8 cellular contexts compared by ENCODE assay signal in the genomic region with DNA sequence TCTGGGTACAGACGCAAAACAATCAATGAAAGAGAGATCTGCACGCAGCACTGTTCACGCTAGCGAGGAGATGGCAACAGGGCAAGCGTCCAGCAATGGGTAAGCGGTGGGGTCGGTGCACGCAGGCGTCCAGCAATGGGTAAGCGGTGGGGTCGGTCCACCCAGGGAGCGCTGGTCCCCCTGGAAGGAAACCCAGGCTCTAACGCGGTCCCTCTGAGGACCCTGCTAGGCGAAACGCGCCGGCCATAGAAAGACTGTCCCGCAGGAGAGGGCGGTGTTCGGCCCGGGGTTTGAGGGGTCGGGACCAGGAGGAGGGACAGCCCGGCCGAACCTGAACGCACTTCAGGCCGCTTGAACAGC. TPM values are rescaled to one million over a fixed set of nuclear protein-coding genes. Genes with fewer than 3 reads are reported as not detected.
DNase-seq lines count a peak whose midpoint lies in the region; ATAC-seq and TF ChIP-seq lines count a peak whose summit lies in the region.

No MANE protein-coding gene starts in this region.

- H3K4me2 ChIP-seq in neural progenitor cell, result peak overlapping the region; percentile 83

- H3K4me1 Mint-ChIP-seq in neural progenitor cell, result peaks cover 11% of the 10 kb centered on the region

- H3K9me3 ChIP-seq in RWPE2 (ENCODE audit: severe bottlenecking) (no peaks in the 10 kb centered on the region), neural progenitor cell (ENCODE audit: low read depth) (no peaks in the 10 kb centered on the region)

- DNase-seq in NCI-H146 (lab: John Stamatoyannopoulos, UW), result peak; percentile 51
- DNase-seq in NCI-H146 treated with DMSO at 0.1 percent for 48 hours (lab: John Stamatoyannopoulos, UW; ENCODE audit: unreplicated experiment), result no peak
- no peak for DNase-seq in RWPE2 (ENCODE audit: low spot score)
- DNase-seq in epithelial cell of proximal tubule (ENCODE audit: low read depth), result no peak
- peak; percentile 60 for DNase-seq in neural progenitor cell (ENCODE audit: low spot score)
- DNase-seq in NCI-H2107 treated with DMSO at 0.1 percent for 48 hours (lab: John Stamatoyannopoulos, UW; ENCODE audit: unreplicated experiment), result no peak
- DNase-seq in NCI-H1436 (lab: John Stamatoyannopoulos, UW), result no peak

- peak overlapping the region; percentile 61 for H3K27ac ChIP-seq in RWPE2 (ENCODE audit: poor library complexity, severe bottlenecking)
- no peak overlapping the region for H3K27ac ChIP-seq in neural progenitor cell

- H3K27ac Mint-ChIP-seq in neural progenitor cell, result peak overlapping the region; percentile 73

- H3K27me3 ChIP-seq in RWPE2 (ENCODE audit: insufficient read depth, poor library complexity, severe bottlenecking), result no peaks in the 10 kb centered on the region
- no peaks in the 10 kb centered on the region for H3K27me3 ChIP-seq in neural progenitor cell

- TF ChIP-seq CTCF in RWPE2 (IDR thresholded peaks at IDR 0.05; ENCODE audit: poor library complexity, severe bottlenecking) (no peak), epithelial cell of proximal tubule (conservative IDR thresholded peaks at IDR 0.05; ENCODE audit: low read depth, low read length) (no peak), neural progenitor cell (IDR thresholded peaks at IDR 0.05) (no peak)

- H3F3A ChIP-seq in neural progenitor cell (ENCODE audit: low read depth), result peaks cover 21% of the 10 kb centered on the region

- H3K4me3 Mint-ChIP-seq in neural progenitor cell, result peak overlapping the region; percentile 93

- H2AFZ ChIP-seq in neural progenitor cell (replicated peaks), result peak overlapping the region; percentile 67

- peaks cover 27% of the 10 kb centered on the region for H4K20me1 ChIP-seq in neural progenitor cell (ENCODE audit: low read depth)

- peaks cover 13% of the 10 kb centered on the region for H3K27me3 Mint-ChIP-seq in neural progenitor cell (ENCODE audit: insufficient read depth, low read depth)

- H3K36me3 ChIP-seq in RWPE2 (ENCODE audit: low read depth) (peaks cover 18% of the 10 kb centered on the region), neural progenitor cell (no peaks in the 10 kb centered on the region)

- ATAC-seq in HG02678 (IDR thresholded peaks at IDR 0.05; ENCODE audit: unreplicated experiment) (peak; percentile 27), RWPE2 (ENCODE audit: low read depth) (peak; percentile 22)

- H3K4me1 ChIP-seq in RWPE2 (ENCODE audit: insufficient read depth, poor library complexity, severe bottlenecking) (peaks cover 9% of the 10 kb centered on the region), neural progenitor cell (peaks cover 9% of the 10 kb centered on the region)

- H3K9me3 Mint-ChIP-seq in neural progenitor cell, result no peaks in the 10 kb centered on the region

- no peak overlapping the region for H3K9ac ChIP-seq in neural progenitor cell

- peaks cover 8% of the 10 kb centered on the region for H3K36me3 Mint-ChIP-seq in neural progenitor cell

- H3K4me3 ChIP-seq in RWPE2 (ENCODE audit: severe bottlenecking) (peak overlapping the region; percentile 81), epithelial cell of proximal tubule (ENCODE audit: low read depth, low read length) (peak overlapping the region; percentile 81), neural progenitor cell (peak overlapping the region; percentile 90)

- H3K79me2 ChIP-seq in neural progenitor cell (ENCODE audit: low read depth), result peaks cover 37% of the 10 kb centered on the region

RNA-seq across cellular contexts. Expression of a gene that starts 0.6 kb away (rescaled TPM):
- total RNA-seq in epithelial cell of proximal tubule (75.0 and 124 TPM in 2 replicates), neural progenitor cell (ENCODE audit: low replicate concordance) (41.3 and 49.2 TPM in 2 replicates)

RNA-seq across cellular contexts. Expression of a gene that starts 22.7 kb away (rescaled TPM):
- total RNA-seq in epithelial cell of proximal tubule (48.9 and 55.1 TPM in 2 replicates), neural progenitor cell (ENCODE audit: low replicate concordance) (18.5 and 18.6 TPM in 2 replicates)

RNA-seq across cellular contexts. Expression of a gene that starts 22.9 kb away (rescaled TPM):
- total RNA-seq in epithelial cell of proximal tubule (35.9 and 37.9 TPM in 2 replicates), neural progenitor cell (ENCODE audit: low replicate concordance) (46.8 and 69.7 TPM in 2 replicates)

RNA-seq across cellular contexts. Expression of a gene that starts 51.6 kb away (rescaled TPM):
- 100 and 111 TPM in 2 replicates for total RNA-seq in epithelial cell of proximal tubule
- 59.1 and 65.7 TPM in 2 replicates for total RNA-seq in neural progenitor cell (ENCODE audit: low replicate concordance)

Comparison
In these comparisons a context has a peak if more than half of its experiments do, and no peak if none do; other contexts are left out.
1. DNase-seq: peak in NCI-H146 (single experiment) and neural progenitor cell (single experiment); none in NCI-H146 treated with DMSO at 0.1 percent for 48 hours (single experiment), RWPE2 (single experiment), epithelial cell of proximal tubule (single experiment), NCI-H2107 treated with DMSO at 0.1 percent for 48 hours (single experiment) and NCI-H1436 (single experiment).
2. Peak in every context shown above with its lines, with median percentiles within 50 percentile points of each other: H3K4me3 ChIP-seq.